In the genomic region with DNA sequence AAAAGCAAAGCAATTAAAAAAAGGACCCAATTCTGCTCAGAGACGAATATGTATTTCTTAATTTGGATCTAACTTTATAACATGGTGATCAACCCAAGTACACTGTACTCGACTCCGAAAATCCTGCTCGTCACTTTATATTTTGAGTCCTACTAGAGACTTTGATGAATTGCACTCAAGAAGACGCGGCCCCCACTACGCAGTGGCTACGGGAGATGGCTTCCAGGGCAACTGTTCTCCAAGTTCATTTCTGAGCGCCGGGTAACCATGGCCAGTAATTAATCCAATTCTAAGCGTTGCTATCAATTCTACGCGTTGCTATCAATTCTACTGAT, we compare ENCODE assay signal across 9 cellular contexts. TPM values are rescaled to one million over a fixed set of nuclear protein-coding genes. Genes with fewer than 3 reads are reported as not detected.
DNase-seq lines count a peak whose midpoint lies in the region; ATAC-seq and TF ChIP-seq lines count a peak whose summit lies in the region.
"Had no signal": no experiment of that assay in that cellular context is flagged by ENCODE, and none has a peak within 500 bp of the region (broad histone marks: within the 10 kb centered on the region; RNA-seq: fewer than 3 reads in every experiment).

No MANE protein-coding gene starts in this region.

- H3K36me3 ChIP-seq in ascending aorta (no peaks in the 10 kb centered on the region), iPS-20b (ENCODE audit: insufficient read depth, low read depth, low read length) (peaks cover 5% of the 10 kb centered on the region)

- peak overlapping the region; percentile 92 for H3K4me3 Mint-ChIP-seq in activated CD8-positive, alpha-beta memory T cell treated with anti-CD3 and anti-CD28 coated beads, Interleukin-2, amount 10 ng/mL, durations not matched to agents 7 days and 5 days

- CTCF ChIA-PET in activated CD8-positive, alpha-beta memory T cell treated with anti-CD3 and anti-CD28 coated beads, Interleukin-2, amount 10 ng/mL, durations not matched to agents 7 days and 5 days (lab: Charles Lee) = interaction anchor here (0.6 kb wide), 1 partner anchor 11 kb away, joined by 3 read pairs; no protein-coding TSS in a partner anchor

- H3K27me3 ChIP-seq in ascending aorta (no peaks in the 10 kb centered on the region), iPS-20b (ENCODE audit: insufficient read depth, low read length) (no peaks in the 10 kb centered on the region)

- H3K4me3 ChIP-seq in ascending aorta (peak overlapping the region; percentile 70 to 85), iPS-20b (ENCODE audit: low read length) (peak overlapping the region; percentile 80)

- H3K9me3 ChIP-seq in ascending aorta = no peaks in the 10 kb centered on the region
- no peaks in the 10 kb centered on the region for H3K9me3 ChIP-seq in iPS-20b (ENCODE audit: insufficient read depth, low read depth, low read length)

- peak; percentile 11 for ATAC-seq in activated CD8-positive, alpha-beta memory T cell treated with anti-CD3 and anti-CD28 coated beads, Interleukin-2, amount 10 ng/mL, durations not matched to agents 7 days and 5 days
- peak; percentile 22 for ATAC-seq in HG02642 (IDR thresholded peaks at IDR 0.05; ENCODE audit: poor library complexity, unreplicated experiment)

- H3K9me3 Mint-ChIP-seq in activated CD8-positive, alpha-beta memory T cell treated with anti-CD3 and anti-CD28 coated beads, Interleukin-2, amount 10 ng/mL, durations not matched to agents 7 days and 5 days (ENCODE audit: low read depth) = no peaks in the 10 kb centered on the region

- H3K27me3 Mint-ChIP-seq in activated CD8-positive, alpha-beta memory T cell treated with anti-CD3 and anti-CD28 coated beads, Interleukin-2, amount 10 ng/mL, durations not matched to agents 7 days and 5 days = peaks cover 10% of the 10 kb centered on the region

- DNase-seq in activated CD8-positive, alpha-beta memory T cell treated with anti-CD3 and anti-CD28 coated beads, Interleukin-2, amount 10 ng/mL, durations not matched to agents 7 days and 5 days = no peak
- no peak for DNase-seq in activated CD8-positive, alpha-beta memory T cell treated with anti-CD3 and anti-CD28 coated beads for 24 hours
- peak; percentile 45 for DNase-seq in NCI-H345 (lab: John Stamatoyannopoulos, UW)
- no peak for DNase-seq in ascending aorta (ENCODE audit: low spot score in 2 of 2)
- peak; percentile 3 to 10 for DNase-seq in stimulated activated CD4-positive, alpha-beta T cell treated with anti-CD3 and anti-CD28 coated beads, Interleukin-2, amount 100 ng/mL, for 48 hours
- DNase-seq in NCI-H1105 treated with DMSO at 0.1 percent for 48 hours (lab: John Stamatoyannopoulos, UW) = no peak

- intact Hi-C loops in ascending aorta (cut with DNase I) = loop anchor here (1.0 kb wide), 1 partner anchor 58 kb away; the partner anchor contains the start of gene EXOSC8

- H3K4me1 ChIP-seq in ascending aorta = peaks cover 7 to 9% of the 10 kb centered on the region in 2 donors
- no peaks in the 10 kb centered on the region for H3K4me1 ChIP-seq in iPS-20b (ENCODE audit: insufficient read depth, low read length)

- H3K27ac ChIP-seq in ascending aorta (peak overlapping the region; percentile 89), iPS-20b (ENCODE audit: low read length) (peak overlapping the region; percentile 0)

- peak overlapping the region; percentile 80 for H3K9ac ChIP-seq in iPS-20b (ENCODE audit: low read depth, low read length)

- no peak for TF ChIP-seq CTCF in ascending aorta (IDR thresholded peaks at IDR 0.05)

- peaks cover 24% of the 10 kb centered on the region for H3K4me1 Mint-ChIP-seq in activated CD8-positive, alpha-beta memory T cell treated with anti-CD3 and anti-CD28 coated beads, Interleukin-2, amount 10 ng/mL, durations not matched to agents 7 days and 5 days

- H3K36me3 Mint-ChIP-seq in activated CD8-positive, alpha-beta memory T cell treated with anti-CD3 and anti-CD28 coated beads, Interleukin-2, amount 10 ng/mL, durations not matched to agents 7 days and 5 days = peaks cover 24% of the 10 kb centered on the region

- H3K27ac Mint-ChIP-seq in activated CD8-positive, alpha-beta memory T cell treated with anti-CD3 and anti-CD28 coated beads, Interleukin-2, amount 10 ng/mL, durations not matched to agents 7 days and 5 days = peak overlapping the region; percentile 97

RNA-seq across cellular contexts. Expression of gene SUPT20H, which starts 0.7 kb away (rescaled TPM):
- total RNA-seq in activated CD8-positive, alpha-beta memory T cell treated with anti-CD3 and anti-CD28 coated beads, Interleukin-2, amount 10 ng/mL, durations not matched to agents 7 days and 5 days = 10 to 100 TPM; 71.0 to 78.2 TPM
- total RNA-seq in ascending aorta = 9.9 TPM

RNA-seq across cellular contexts. Expression of gene CSNK1A1L, which starts 46.7 kb away (rescaled TPM):
- not detected for total RNA-seq in activated CD8-positive, alpha-beta memory T cell treated with anti-CD3 and anti-CD28 coated beads, Interleukin-2, amount 10 ng/mL, durations not matched to agents 7 days and 5 days
- not detected for total RNA-seq in ascending aorta
- total RNA-seq: glomerular endothelial cell had no signal

RNA-seq across cellular contexts. Expression of gene EXOSC8, which starts 58.2 kb away (rescaled TPM):
- total RNA-seq in activated CD8-positive, alpha-beta memory T cell treated with anti-CD3 and anti-CD28 coated beads, Interleukin-2, amount 10 ng/mL, durations not matched to agents 7 days and 5 days = 100 to 1,000 TPM; 111 to 128 TPM
- 16.8 TPM for total RNA-seq in ascending aorta

RNA-seq across cellular contexts. Expression of gene ALG5, which starts 59.6 kb away (rescaled TPM):
- total RNA-seq in activated CD8-positive, alpha-beta memory T cell treated with anti-CD3 and anti-CD28 coated beads, Interleukin-2, amount 10 ng/mL, durations not matched to agents 7 days and 5 days = 10 to 100 TPM; 27.3 to 33.0 TPM
- 26.7 TPM for total RNA-seq in ascending aorta

Comparison
In these comparisons a context has a peak if more than half of its experiments do, and no peak if none do; other contexts are left out.
1. DNase-seq: peak in NCI-H345 (single experiment) and stimulated activated CD4-positive, alpha-beta T cell treated with anti-CD3 and anti-CD28 coated beads, Interleukin-2, amount 100 ng/mL, for 48 hours (2 of 2); none in activated CD8-positive, alpha-beta memory T cell treated with anti-CD3 and anti-CD28 coated beads, Interleukin-2, amount 10 ng/mL, durations not matched to agents 7 days and 5 days (single experiment), activated CD8-positive, alpha-beta memory T cell treated with anti-CD3 and anti-CD28 coated beads for 24 hours (single experiment), ascending aorta (0 of 2) and NCI-H1105 treated with DMSO at 0.1 percent for 48 hours (single experiment).